1 cellular context compared by ENCODE assay signal in genomic region chr6:154558984-154559383, GRCh38.
TF ChIP-seq lines count a peak whose summit lies in the region.

No MANE protein-coding gene starts in this region.

TF ChIP-seq in K562, 482 proteins besides CTCF, POLR2A, EP300 and RAD21 (continued from another document):
- TF ChIP-seq RNF2 (IDR thresholded peaks at IDR 0.05) (0 out of 2 replicates have a peak, but pooled peaks have one; percentile 51), NFATC3 (IDR thresholded peaks at IDR 0.05) (no peak), CBFA2T2 (conservative IDR thresholded peaks at IDR 0.05) (peak; percentile 58; the same call in 1 of the 2 replicates), SRF (CRISPR knock-in tag; IDR thresholded peaks at IDR 0.05) (peak in 1 of 2 experiments; percentile 86; a peak in 2 of 4 replicates), HDGF (IDR thresholded peaks at IDR 0.05) (no peak), CBFA2T3 (IDR thresholded peaks at IDR 0.05) (peak; percentile 79), SMAD1 (IDR thresholded peaks at IDR 0.05; ENCODE audit: low read depth, low read length, partially characterized antibody) (no peak), ZFX (CRISPR knock-in tag; IDR thresholded peaks at IDR 0.05) (no peak), MAZ (CRISPR knock-in tag; conservative IDR thresholded peaks at IDR 0.05 in 1 of 2, IDR thresholded peaks at IDR 0.05 in 1 of 2) (0 out of 4 replicates have a peak, but pooled peaks of 1 of the 2 experiments have one; percentile 27), PREB (CRISPR knock-in tag; IDR thresholded peaks at IDR 0.05) (no peak), TCF3 (CRISPR knock-in tag; IDR thresholded peaks at IDR 0.05) (peak; percentile 68), STAT5A (IDR thresholded peaks at IDR 0.05; ENCODE audit: borderline replicate concordance, low read length) (0 out of 2 replicates have a peak, but pooled peaks have one; percentile 28), MEIS2 (IDR thresholded peaks at IDR 0.05; ENCODE audit: partially characterized antibody) (peak; percentile 20), ZNF778 (CRISPR knock-in tag; IDR thresholded peaks at IDR 0.05) (no peak), HDAC1 (IDR thresholded peaks at IDR 0.05) (peak in 1 of 2 experiments; percentile 71; a peak in 2 of 4 replicates), NCOR1 (IDR thresholded peaks at IDR 0.05) (peak; percentile 62), TRIM24 (IDR thresholded peaks at IDR 0.05) (0 out of 4 replicates have a peak, but pooled peaks of 1 of the 2 experiments have one; percentile 14), TRIM28 (IDR thresholded peaks at IDR 0.05) (no peak), CTCFL (IDR thresholded peaks at IDR 0.05; ENCODE audit: borderline replicate concordance, insufficient read depth, low read depth, low read length, poor library complexity, severe bottlenecking) (no peak), MBD2 (IDR thresholded peaks at IDR 0.05; ENCODE audit: borderline replicate concordance, low read depth) (peak; percentile 26; the same call in 1 of the 2 replicates), MTA2 (IDR thresholded peaks at IDR 0.05; ENCODE audit: low read depth) (peak; percentile 34; the same call in 1 of the 2 replicates), FOXJ2 (tag; IDR thresholded peaks at IDR 0.05) (no peak), KLF16 (IDR thresholded peaks at IDR 0.05) (0 out of 2 replicates have a peak, but pooled peaks have one; percentile 28), MCM2 (IDR thresholded peaks at IDR 0.05; ENCODE audit: low read depth) (no peak), ZNF589 (CRISPR knock-in tag; IDR thresholded peaks at IDR 0.05; ENCODE audit: low read depth) (no peak), FOXM1 (IDR thresholded peaks at IDR 0.05; ENCODE audit: low read depth) (0 out of 2 replicates have a peak, but pooled peaks have one; percentile 47), FOXM1 (CRISPR knock-in tag; IDR thresholded peaks at IDR 0.05; ENCODE audit: low read depth) (no peak), LARP7 (IDR thresholded peaks at IDR 0.05) (no peak), ZBTB7A (IDR thresholded peaks at IDR 0.05; ENCODE audit: borderline replicate concordance, control insufficient read depth, low read depth, low read length) (no peak), EHMT2 (IDR thresholded peaks at IDR 0.05) (peak; percentile 40; the same call in 1 of the 2 replicates), MAX (CRISPR knock-in tag; IDR thresholded peaks at IDR 0.05) (no peak), TAL1 (IDR thresholded peaks at IDR 0.05) (peak; percentile 32; the same call in 1 of the 2 replicates), ARID3A (IDR thresholded peaks at IDR 0.05; ENCODE audit: borderline replicate concordance, low read depth, low read length) (no peak), BRCA1 (IDR thresholded peaks at IDR 0.05) (no peak), BRCA1 (CRISPR knock-in tag; IDR thresholded peaks at IDR 0.05) (no peak), TEAD4 (IDR thresholded peaks at IDR 0.05; ENCODE audit: low read length) (peak; percentile 67), TEAD4 (CRISPR knock-in tag; IDR thresholded peaks at IDR 0.05; ENCODE audit: borderline replicate concordance) (no peak), FOSL1 (tag; conservative IDR thresholded peaks at IDR 0.05) (0 out of 2 replicates have a peak, but pooled peaks have one; percentile 14), NFIC (IDR thresholded peaks at IDR 0.05) (no peak), NR3C1 (CRISPR knock-in tag; IDR thresholded peaks at IDR 0.05) (no peak), POU5F1 (IDR thresholded peaks at IDR 0.05; ENCODE audit: borderline replicate concordance, low read depth, low read length, partially characterized antibody) (no peak), HMBOX1 (IDR thresholded peaks at IDR 0.05) (peak; percentile 42; the same call in 1 of the 2 replicates), ID3 (CRISPR knock-in tag; IDR thresholded peaks at IDR 0.05) (no peak), ID3 (tag; IDR thresholded peaks at IDR 0.05) (peak; percentile 75; the same call in 1 of the 2 replicates), SMARCC2 (IDR thresholded peaks at IDR 0.05; ENCODE audit: low read depth) (0 out of 2 replicates have a peak, but pooled peaks have one; percentile 21), CEBPG (CRISPR knock-in tag; IDR thresholded peaks at IDR 0.05) (no peak), CEBPG (tag; conservative IDR thresholded peaks at IDR 0.05 in 1 of 2, IDR thresholded peaks at IDR 0.05 in 1 of 2) (no peak), ARID1B (IDR thresholded peaks at IDR 0.05) (peak; percentile 85), ZNF609 (CRISPR knock-in tag; IDR thresholded peaks at IDR 0.05; ENCODE audit: borderline replicate concordance) (no peak), ZNF165 (CRISPR knock-in tag; IDR thresholded peaks at IDR 0.05; ENCODE audit: borderline replicate concordance) (no peak), VEZF1 (CRISPR knock-in tag; IDR thresholded peaks at IDR 0.05) (peak; percentile 28; the same call in 1 of the 2 replicates), EGR1 (conservative IDR thresholded peaks at IDR 0.05) (peak; percentile 91), SMARCE1 (IDR thresholded peaks at IDR 0.05) (peak; percentile 72), SMARCA4 (IDR thresholded peaks at IDR 0.05) (peak; percentile 80), DPF2 (IDR thresholded peaks at IDR 0.05) (peak; percentile 70), KAT8 (IDR thresholded peaks at IDR 0.05; ENCODE audit: low read depth) (no peak), GATA2 (CRISPR knock-in tag; IDR thresholded peaks at IDR 0.05) (0 out of 2 replicates have a peak, but pooled peaks have one; percentile 12), LEF1 (IDR thresholded peaks at IDR 0.05) (peak; percentile 53; the same call in 1 of the 2 replicates)
TF ChIP-seq in K562: peak in this region for 31.
